19 cellular contexts compared by ENCODE assay signal in the genomic region with DNA sequence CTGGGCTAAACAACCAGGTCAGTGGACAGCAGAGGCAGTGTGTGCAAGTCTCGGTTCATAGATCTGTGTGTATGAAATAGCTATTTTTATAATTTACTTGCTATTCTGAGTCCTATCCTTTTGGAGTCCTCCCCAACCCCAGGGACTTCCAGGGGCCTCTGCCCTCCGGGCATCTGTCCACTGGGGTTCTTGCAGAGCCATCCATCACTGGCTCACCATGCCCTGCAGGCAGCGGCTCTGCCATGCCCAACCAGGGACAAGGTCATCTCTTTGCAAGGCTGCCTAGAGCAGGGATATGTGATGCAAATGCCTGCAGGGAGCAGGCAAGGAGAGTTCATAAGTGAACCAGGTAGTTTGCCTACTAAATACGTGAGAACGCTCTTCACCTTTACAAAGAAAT. TPM values are rescaled to one million over a fixed set of nuclear protein-coding genes. Genes with fewer than 3 reads are reported as not detected.
A peak's percentile ranks its signal among the peaks of the same experiment; 100 is the strongest.
DNase-seq lines count a peak whose midpoint lies in the region; ATAC-seq, FAIRE-seq and TF ChIP-seq lines count a peak whose summit lies in the region.
"Had no signal": no experiment of that assay in that cellular context is flagged by ENCODE, and none has a peak within 500 bp of the region (broad histone marks: within the 10 kb centered on the region; RNA-seq: fewer than 3 reads in every experiment).

No MANE protein-coding gene starts in this region.

- no peak overlapping the region for H2BK5ac ChIP-seq in neuronal stem cell (ENCODE audit: low read length)

- H3K79me1 ChIP-seq in neuronal stem cell (ENCODE audit: low read depth, low read length): no peaks in the 10 kb centered on the region

- no peak overlapping the region for H2AK5ac ChIP-seq in neuronal stem cell (ENCODE audit: low read depth, low read length)

- H3K27ac ChIP-seq in HepG2 (ENCODE audit: extremely low read length, insufficient read depth, low read length) (no peak overlapping the region), right lobe of liver (no peak overlapping the region), MM.1S (ENCODE audit: low read length) (no peak overlapping the region), adrenal gland (no peak overlapping the region), neuronal stem cell (replicated peaks; ENCODE audit: low read length) (no peak overlapping the region)
- H3K27ac ChIP-seq: C4-2B, HL-60 had no signal

- H2BK120ac ChIP-seq in neuronal stem cell (ENCODE audit: low read depth, low read length): no peak overlapping the region

- no TSS peak for BruUV-seq in HepG2 (replicated peaks; lab: Mats Ljungman, UMichigan)

- in situ Hi-C loops in HepG2 (cut with HindIII; ENCODE audit: extremely low pct_ligation_motif_present, low pct_unique_long_range_greater_than_20kb): no loop called here

- no peak overlapping the region for H2BK12ac ChIP-seq in neuronal stem cell (ENCODE audit: low read length)

- ATAC-seq in HepG2 (peak; percentile 35; the same call in 2 of the 3 replicates), right lobe of liver (no peak), HG03108 (IDR thresholded peaks at IDR 0.05; ENCODE audit: unreplicated experiment) (no peak)

- H3K23ac ChIP-seq in neuronal stem cell (ENCODE audit: low read depth, low read length, poor library complexity): no peak overlapping the region

- H3K9me2 ChIP-seq in MM.1S (replicated peaks; ENCODE audit: insufficient read depth, low read length): no peaks in the 10 kb centered on the region

- no peaks in the 10 kb centered on the region for H3K27me3 ChIP-seq in HepG2 (ENCODE audit: control insufficient read depth in 1 of 2, insufficient read depth in 2 of 2, low read length in 2 of 2)
- no peaks in the 10 kb centered on the region for H3K27me3 ChIP-seq in right lobe of liver
- no peaks in the 10 kb centered on the region for H3K27me3 ChIP-seq in MM.1S (replicated peaks; ENCODE audit: insufficient read depth, low read length)
- no peaks in the 10 kb centered on the region for H3K27me3 ChIP-seq in adrenal gland
- H3K27me3 ChIP-seq in neuronal stem cell (ENCODE audit: control insufficient read depth in 3 of 3, insufficient read depth in 3 of 3, low read depth in 1 of 3, low read length in 3 of 3): no peaks in the 10 kb centered on the region

- intact Hi-C loops in HepG2 (cut with micrococcal nuclease; ENCODE audit: unreplicated experiment) (no loop called here), right lobe of liver (cut with DNase I) (no loop called here), adrenal gland (cut with DNase I) (no loop called here)

- H3K36me3 ChIP-seq in HepG2 (replicated peaks in 1 of 2; ENCODE audit: control insufficient read depth in 1 of 2, insufficient read depth in 2 of 2, low read length in 2 of 2) (no peaks in the 10 kb centered on the region), right lobe of liver (no peaks in the 10 kb centered on the region), MM.1S (replicated peaks; ENCODE audit: insufficient read depth, low read length) (no peaks in the 10 kb centered on the region), adrenal gland (replicated peaks in 1 of 2) (no peaks in the 10 kb centered on the region), neuronal stem cell (replicated peaks in 1 of 2; ENCODE audit: control insufficient read depth in 2 of 2, insufficient read depth in 2 of 2, low read length in 2 of 2) (no peaks in the 10 kb centered on the region)
- H3K36me3 ChIP-seq: HAP-1 had no signal

- H3K9ac ChIP-seq in HepG2 (ENCODE audit: insufficient read depth, low read depth, low read length) (no peak overlapping the region), MM.1S (ENCODE audit: low read length) (no peak overlapping the region), neuronal stem cell (ENCODE audit: low read depth, low read length, poor library complexity) (no peak overlapping the region)

- DNase-seq in HepG2 (ENCODE audit: low spot score): no peak
- DNase-seq in right lobe of liver: no peak
- no peak for DNase-seq in MM.1S
- DNase-seq in adrenal gland: peak; percentile 16 to 52 (median 45)
- no peak for DNase-seq in neuronal stem cell (ENCODE audit: low spot score)
- no peak for DNase-seq in NCI-H2171 (lab: John Stamatoyannopoulos, UW)
- DNase-seq in GM19239 (ENCODE audit: insufficient read length, low spot score): no peak
- DNase-seq: ACHN; Caco-2; CD4-positive, alpha-beta T cell; GDM1; KBM-7 had no signal

- no peak for TF ChIP-seq CTCF in HepG2 (CRISPR knock-in tag; IDR thresholded peaks at IDR 0.05)
- TF ChIP-seq CTCF in right lobe of liver (IDR thresholded peaks at IDR 0.05): no peak
- TF ChIP-seq CTCF in MM.1S (IDR thresholded peaks at IDR 0.05; ENCODE audit: low read length): no peak
- no peak for TF ChIP-seq CTCF in adrenal gland (IDR thresholded peaks at IDR 0.05)

- no peak overlapping the region for H3K4me2 ChIP-seq in HepG2 (ENCODE audit: low read depth, low read length)
- peak overlapping the region; percentile 6; the same call in 1 of the 2 replicates for H3K4me2 ChIP-seq in MM.1S (ENCODE audit: low read depth, low read length)
- H3K4me2 ChIP-seq in neuronal stem cell (ENCODE audit: insufficient read depth, low read length, poor library complexity, severe bottlenecking): no peak overlapping the region

- H4K20me1 ChIP-seq in HepG2 (ENCODE audit: insufficient read depth, low read length) (no peaks in the 10 kb centered on the region), MM.1S (ENCODE audit: insufficient read depth, low read length) (no peaks in the 10 kb centered on the region)

- WGBS in HepG2 (ENCODE audit: low lambda C conversion rate): 42% methylated on average over 5 of the region's 5 CpGs
- 88% methylated on average over 5 of the region's 5 CpGs for WGBS in right lobe of liver (ENCODE audit: insufficient coverage, low coverage, low lambda C conversion rate, missing lambda C conversion rate)
- WGBS in adrenal gland, 4 donors: 45 to 68% (median 51%) methylated on average over 5 of the region's 5 CpGs
- WGBS in neuronal stem cell (ENCODE audit: extremely low coverage in 2 of 2, insufficient read length in 2 of 2, insufficient replicate concordance in 1 of 2), 2 donors: no CpG with 5 or more reads among the region's 5 CpGs

- no peak overlapping the region for H4K8ac ChIP-seq in neuronal stem cell (ENCODE audit: low read depth, low read length)

- peak overlapping the region; percentile 48 for H3K18ac ChIP-seq in neuronal stem cell (ENCODE audit: low read length)

- no peak overlapping the region for H3K4ac ChIP-seq in neuronal stem cell (ENCODE audit: low read length)

- H3K9me3 ChIP-seq in HepG2 (ENCODE audit: low read length) (no peaks in the 10 kb centered on the region), right lobe of liver (no peaks in the 10 kb centered on the region), MM.1S (replicated peaks; ENCODE audit: insufficient read depth, low read length) (no peaks in the 10 kb centered on the region), adrenal gland (replicated peaks in 1 of 3) (no peaks in the 10 kb centered on the region), neuronal stem cell (replicated peaks in 1 of 2; ENCODE audit: control insufficient read depth in 2 of 2, insufficient read depth in 1 of 2, low read depth in 1 of 2, low read length in 2 of 2) (no peaks in the 10 kb centered on the region)
- H3K9me3 ChIP-seq: Caco-2, HAP-1 had no signal

- H2AFZ ChIP-seq in HepG2 (ENCODE audit: low read length) (no peak overlapping the region), MM.1S (ENCODE audit: low read length) (no peak overlapping the region), neuronal stem cell (ENCODE audit: low read length) (no peak overlapping the region)

- TF ChIP-seq EP300 in HepG2 (IDR thresholded peaks at IDR 0.05; ENCODE audit: low read depth in 2 of 2, low read length in 2 of 2): no peak
- TF ChIP-seq EP300 in HepG2 (CRISPR knock-in tag; IDR thresholded peaks at IDR 0.05; ENCODE audit: borderline replicate concordance): no peak

- no peak for TF ChIP-seq RAD21 in HepG2 (CRISPR knock-in tag; IDR thresholded peaks at IDR 0.05)

- CTCF ChIA-PET in HepG2 (lab: Yijun Ruan, JAX; ENCODE audit: low intra/inter-chr PET ratio, low total read pairs): no interaction called here

- no peak overlapping the region for H4K91ac ChIP-seq in neuronal stem cell (ENCODE audit: low read depth, low read length, poor library complexity)

- H3K4me3 ChIP-seq in HepG2 (replicated peaks in 1 of 3; ENCODE audit: insufficient read depth in 1 of 3, low read depth in 2 of 3, low read length in 3 of 3) (no peak overlapping the region), right lobe of liver (no peak overlapping the region), MM.1S (ENCODE audit: low read length) (no peak overlapping the region), adrenal gland (no peak overlapping the region), neuronal stem cell (ENCODE audit: low read length in 2 of 2) (no peak overlapping the region)
- H3K4me3 ChIP-seq: HAP-1 had no signal

- peaks cover 28% of the 10 kb centered on the region for H3K4me1 ChIP-seq in HepG2 (ENCODE audit: insufficient read depth, low read length)
- H3K4me1 ChIP-seq in right lobe of liver: no peaks in the 10 kb centered on the region
- H3K4me1 ChIP-seq in MM.1S (ENCODE audit: low read length): peaks cover 33% of the 10 kb centered on the region
- no peaks in the 10 kb centered on the region for H3K4me1 ChIP-seq in adrenal gland (replicated peaks in 1 of 2)
- H3K4me1 ChIP-seq in neuronal stem cell (ENCODE audit: control insufficient read depth in 2 of 2, insufficient read depth in 1 of 2, low read depth in 1 of 2, low read length in 2 of 2): peaks cover 0 to 4% of the 10 kb centered on the region in 2 donors

- H2BK15ac ChIP-seq in neuronal stem cell (ENCODE audit: low read length): no peak overlapping the region

- no peaks in the 10 kb centered on the region for H3K79me2 ChIP-seq in HepG2 (ENCODE audit: insufficient read depth, low read length)
- H3K79me2 ChIP-seq in MM.1S (ENCODE audit: low read length): no peaks in the 10 kb centered on the region

- POLR2A ChIA-PET in HepG2 (lab: Yijun Ruan, JAX): interaction anchor here (0.8 kb wide), 1 partner anchor 10 kb away, joined by 3 read pairs; no protein-coding TSS in a partner anchor

- no peak for FAIRE-seq in HepG2 (lab: Jason Lieb, UNC)
- no peak for FAIRE-seq in GM19239 (lab: Jason Lieb, UNC)
- FAIRE-seq: A204.1, D721Med, GM12892 had no signal

- no peak overlapping the region for H3K14ac ChIP-seq in neuronal stem cell (ENCODE audit: low read length)

- TF ChIP-seq POLR2A in HepG2 (IDR thresholded peaks at IDR 0.05; ENCODE audit: insufficient read depth in 1 of 2, low read depth in 2 of 2, low read length in 2 of 2) (no peak), right lobe of liver (IDR thresholded peaks at IDR 0.05) (no peak), adrenal gland (IDR thresholded peaks at IDR 0.05) (no peak)

- H3F3A ChIP-seq in MM.1S (ENCODE audit: insufficient read depth, low read length): peaks cover 16% of the 10 kb centered on the region

RNA-seq across cellular contexts. Expression of a gene that starts 10.5 kb away (rescaled TPM):
- total RNA-seq in HepG2 (2016; rRNA removed; fragmentation: Illumina TruSeq; extraction: Trizol) (5.8 and 7.6 TPM in 2 replicates), right lobe of liver (1 to 10 TPM in 4 of 6 experiments, under 1 TPM in 2; 0.83 to 2.7 (median 1.4) TPM), adrenal gland (1 to 10 TPM; 1.2 to 3.5 (median 2.4) TPM)
- 0.81 and 0.97 TPM in 2 replicates for total RNA-seq in HepG2 (2016; cell fraction: cytosol; rRNA removed; fragmentation: Illumina TruSeq; extraction: Trizol; ENCODE audit: low read depth)
- total RNA-seq in HepG2 (2016; cell fraction: insoluble cytoplasmic fraction; rRNA removed; fragmentation: Illumina TruSeq; extraction: Trizol): 5.5 and 6.9 TPM in 2 replicates
- 5.0 and 5.4 TPM in 2 replicates for total RNA-seq in HepG2 (2016; cell fraction: membrane; rRNA removed; fragmentation: Illumina TruSeq; extraction: Trizol)
- 5.4 and 7.1 TPM in 2 replicates for total RNA-seq in HepG2 (2016; cell fraction: nucleus; rRNA removed; fragmentation: Illumina TruSeq; extraction: Trizol)
- polyA plus RNA-seq in HepG2 (2011; rRNA removed) (1.4 and 1.9 TPM in 2 replicates), adrenal gland (1 to 10 TPM in 1 of 3 donors, under 1 TPM in 2; 0.64 to 1.5 (median 0.71) TPM)
- 1.3 and 1.7 TPM in 2 replicates for polyA plus RNA-seq in HepG2 (2011; cell fraction: cytosol; rRNA removed)
- polyA plus RNA-seq in HepG2 (2011; cell fraction: nucleus; rRNA removed): 2.7 and 2.8 TPM in 2 replicates
- 2.0 TPM in 2 replicates for polyA plus RNA-seq in HepG2 (2012)
- 0.49 and 0.52 TPM in 2 replicates for polyA plus RNA-seq in HepG2 (2016; cell fraction: cytosol; fragmentation: Illumina TruSeq; extraction: Trizol; ENCODE audit: low read depth)
- polyA plus RNA-seq in HepG2 (2016; cell fraction: insoluble cytoplasmic fraction; fragmentation: Illumina TruSeq; extraction: Trizol; ENCODE audit: low read depth): 4.6 and 6.1 TPM in 2 replicates
- polyA plus RNA-seq in HepG2 (2016; cell fraction: membrane; fragmentation: Illumina TruSeq; extraction: Trizol; ENCODE audit: low read depth): 2.1 and 2.4 TPM in 2 replicates
- polyA plus RNA-seq in HepG2 (2016; cell fraction: nucleus; fragmentation: Illumina TruSeq; extraction: Trizol; ENCODE audit: insufficient read depth, low read depth): 8.7 and 10.0 TPM in 2 replicates
- 7.1 and 10.4 TPM in 2 replicates for polyA minus RNA-seq in HepG2 (2011; rRNA and poly(A)+ RNA removed; ENCODE audit: low replicate concordance)
- polyA minus RNA-seq in HepG2 (2011; cell fraction: cytosol; rRNA and poly(A)+ RNA removed): 3.8 and 4.6 TPM in 2 replicates
- 3.6 and 4.0 TPM in 2 replicates for polyA minus RNA-seq in HepG2 (2011; cell fraction: nucleus; rRNA and poly(A)+ RNA removed)
- polyA plus RNA-seq in neuronal stem cell (2013, experiment 1 of 2): 4.8 TPM
- polyA plus RNA-seq in neuronal stem cell (2013, experiment 2 of 2): 5.1 TPM

Comparison
In these comparisons a context has a peak if more than half of its experiments do, and no peak if none do; other contexts are left out.
1. DNase-seq: peak in adrenal gland (7 of 7); none in HepG2 (single experiment), right lobe of liver (0 of 3), MM.1S (single experiment), neuronal stem cell (single experiment), NCI-H2171 (single experiment) and GM19239 (single experiment).